In genomic region chr12:49092086-49092815, GRCh38 we compare ENCODE assay signal across 8 cellular contexts. TPM values are rescaled to one million over a fixed set of nuclear protein-coding genes. Genes with fewer than 3 reads are reported as not detected.
DNase-seq lines count a peak whose midpoint lies in the region; ATAC-seq and TF ChIP-seq lines count a peak whose summit lies in the region.

No MANE protein-coding gene starts in this region.

- H3K36me3 ChIP-seq in endodermal cell (ENCODE audit: control insufficient read depth, insufficient read depth, low read length) (peaks cover 9% of the 10 kb centered on the region), thymus (ENCODE audit: control insufficient read depth, insufficient read depth) (peaks cover 9% of the 10 kb centered on the region)

- H3K9me3 ChIP-seq in endodermal cell (ENCODE audit: control insufficient read depth, low read length) (no peaks in the 10 kb centered on the region), thymus (ENCODE audit: control insufficient read depth) (no peaks in the 10 kb centered on the region)

- 8 to 9% methylated on average over 10 to 30 of the region's 32 CpGs for WGBS in endodermal cell (ENCODE audit: insufficient coverage in 1 of 2, insufficient read length in 1 of 2), 2 experiments
- 5% methylated on average over 32 of the region's 32 CpGs for WGBS in thymus

- H3K4me3 ChIP-seq in endodermal cell (ENCODE audit: low read length) (peak overlapping the region; percentile 50), thymus (ENCODE audit: low read length) (peak overlapping the region; percentile 31)

- no peak overlapping the region for H3K27ac Mint-ChIP-seq in endodermal cell
- peak overlapping the region in 2 of 10 donors; percentile 40 to 65 for H3K27ac Mint-ChIP-seq in naive thymus-derived CD8-positive, alpha-beta T cell

- H3K4me1 ChIP-seq in endodermal cell (ENCODE audit: control insufficient read depth, insufficient read depth, low read length) (peaks cover 9% of the 10 kb centered on the region), thymus (ENCODE audit: control insufficient read depth, insufficient read depth, low read length) (peaks cover 16% of the 10 kb centered on the region)

- peak; percentile 41 to 47 for ATAC-seq in naive thymus-derived CD8-positive, alpha-beta T cell
- ATAC-seq in HG03520 (IDR thresholded peaks at IDR 0.05; ENCODE audit: unreplicated experiment): no peak

- no peaks in the 10 kb centered on the region for H3K9me3 Mint-ChIP-seq in endodermal cell
- peaks cover 0 to 2% (median 0%) of the 10 kb centered on the region in 9 donors for H3K9me3 Mint-ChIP-seq in naive thymus-derived CD8-positive, alpha-beta T cell

- peak; percentile 69 for TF ChIP-seq CTCF in endodermal cell (conservative IDR thresholded peaks at IDR 0.05)

- peaks cover 85% of the 10 kb centered on the region for H3K27me3 Mint-ChIP-seq in endodermal cell (ENCODE audit: insufficient read depth)
- H3K27me3 Mint-ChIP-seq in naive thymus-derived CD8-positive, alpha-beta T cell: peaks cover 22 to 70% (median 48%) of the 10 kb centered on the region in 5 donors

- peaks cover 18% of the 10 kb centered on the region for H3K36me3 Mint-ChIP-seq in endodermal cell (ENCODE audit: low read depth)
- peaks cover 0 to 20% (median 4%) of the 10 kb centered on the region in 3 donors for H3K36me3 Mint-ChIP-seq in naive thymus-derived CD8-positive, alpha-beta T cell

- peaks cover 85% of the 10 kb centered on the region for H3K27me3 ChIP-seq in endodermal cell (ENCODE audit: control insufficient read depth, insufficient read depth, low read length, poor library complexity, severe bottlenecking)
- H3K27me3 ChIP-seq in thymus (ENCODE audit: control insufficient read depth, insufficient read depth): peaks cover 64% of the 10 kb centered on the region

- no peak overlapping the region for H3K9ac ChIP-seq in endodermal cell (ENCODE audit: extremely low read depth, low read length, poor library complexity, severe bottlenecking)

- H3K4me1 Mint-ChIP-seq in endodermal cell: peaks cover 18% of the 10 kb centered on the region
- H3K4me1 Mint-ChIP-seq in naive thymus-derived CD8-positive, alpha-beta T cell: peaks cover 24 to 69% (median 58%) of the 10 kb centered on the region in 4 donors

- POLR2A ChIA-PET in naive thymus-derived CD8-positive, alpha-beta T cell (lab: Charles Lee): interaction anchor here (0.7 to 5.2 kb wide), 7 partner anchors 11 to 113 kb away, joined by 3 to 27 read pairs (median 6); partner anchors contain the start of genes LMBR1L, TUBA1A and TUBA1B

- H3K27ac ChIP-seq in endodermal cell (ENCODE audit: low read depth, low read length) (no peak overlapping the region), thymus (ENCODE audit: low read depth) (no peak overlapping the region)

- H3K4me3 Mint-ChIP-seq in endodermal cell: peak overlapping the region; percentile 25
- H3K4me3 Mint-ChIP-seq in naive thymus-derived CD8-positive, alpha-beta T cell: peak overlapping the region in 9 of 10 donors; percentile 35 to 75 (median 58)

- DNase-seq in GF-D8 (lab: John Stamatoyannopoulos, UW) (peak; percentile 33), NCI-H146 treated with DMSO at 0.1 percent for 48 hours (lab: John Stamatoyannopoulos, UW; ENCODE audit: unreplicated experiment) (peak; percentile 24), endodermal cell (peak; percentile 92), NCI-H1092 treated with DMSO at 0.1 percent for 48 hours (lab: John Stamatoyannopoulos, UW) (no peak)
- DNase-seq in activated CD4-positive, alpha-beta T cell treated with anti-CD3 and anti-CD28 coated beads, Interleukin-2, amount 50 U/mL, for 48 hours: peak; percentile 68 to 76
- DNase-seq in naive thymus-derived CD8-positive, alpha-beta T cell: peak in 9 of 10 donors; percentile 31 to 76 (median 49)

RNA-seq across cellular contexts. Expression of gene DHH, which starts 2.4 kb away (rescaled TPM):
- under 1 TPM; 0.15 to 0.51 TPM for total RNA-seq in endodermal cell
- 0.18 TPM for polyA plus RNA-seq in endodermal cell (2013, experiment 1 of 2)
- 0.21 TPM for polyA plus RNA-seq in endodermal cell (2013, experiment 2 of 2)
- under 1 TPM; 0.27 to 0.47 TPM for total RNA-seq in naive thymus-derived CD8-positive, alpha-beta T cell
- not detected for polyA plus RNA-seq in naive thymus-derived CD8-positive, alpha-beta T cell
- 0.21 TPM for polyA plus RNA-seq in thymus

RNA-seq across cellular contexts. Expression of gene LMBR1L, which starts 18.4 kb away (rescaled TPM):
- 10 to 100 TPM; 89.5 to 98.6 TPM for total RNA-seq in endodermal cell
- polyA plus RNA-seq in endodermal cell (2013, experiment 1 of 2): 124 TPM
- 83.6 TPM for polyA plus RNA-seq in endodermal cell (2013, experiment 2 of 2)
- total RNA-seq in naive thymus-derived CD8-positive, alpha-beta T cell: 100 to 1,000 TPM; 253 to 270 TPM
- polyA plus RNA-seq in naive thymus-derived CD8-positive, alpha-beta T cell: 10 to 100 TPM; 34.0 to 45.8 (median 34.6) TPM
- 112 TPM for polyA plus RNA-seq in thymus

RNA-seq across cellular contexts. Expression of gene RHEBL1, which starts 22.5 kb away (rescaled TPM):
- total RNA-seq in endodermal cell: 1 to 10 TPM; 2.5 to 3.2 TPM
- 4.1 TPM for polyA plus RNA-seq in endodermal cell (2013, experiment 1 of 2)
- polyA plus RNA-seq in endodermal cell (2013, experiment 2 of 2): 3.7 TPM
- 1 to 10 TPM; 3.6 to 4.3 TPM for total RNA-seq in naive thymus-derived CD8-positive, alpha-beta T cell
- polyA plus RNA-seq in naive thymus-derived CD8-positive, alpha-beta T cell: 1 to 10 TPM; 3.0 to 3.6 (median 3.4) TPM
- 1.6 TPM for polyA plus RNA-seq in thymus

RNA-seq across cellular contexts. Expression of gene KMT2D, which starts 31.7 kb away (rescaled TPM):
- total RNA-seq in endodermal cell: 100 to 1,000 TPM; 118 to 123 TPM
- polyA plus RNA-seq in endodermal cell (2013, experiment 1 of 2): 30.1 TPM
- 36.6 TPM for polyA plus RNA-seq in endodermal cell (2013, experiment 2 of 2)
- 100 to 1,000 TPM; 130 to 134 TPM for total RNA-seq in naive thymus-derived CD8-positive, alpha-beta T cell
- polyA plus RNA-seq in naive thymus-derived CD8-positive, alpha-beta T cell: 10 to 100 TPM in 2 of 3 donors, 1 to 10 TPM in 1; 1.5 to 28.5 (median 10.5) TPM
- polyA plus RNA-seq in thymus: 37.4 TPM

RNA-seq across cellular contexts. Expression of gene TUBA1B, which starts 38.9 kb away (rescaled TPM):
- 1,000 to 10,000 TPM; 1,474 to 1,587 TPM for total RNA-seq in endodermal cell
- polyA plus RNA-seq in endodermal cell (2013, experiment 1 of 2): 3,020 TPM
- 2,902 TPM for polyA plus RNA-seq in endodermal cell (2013, experiment 2 of 2)
- 100 to 1,000 TPM; 157 to 161 TPM for total RNA-seq in naive thymus-derived CD8-positive, alpha-beta T cell
- polyA plus RNA-seq in naive thymus-derived CD8-positive, alpha-beta T cell: 100 to 1,000 TPM; 277 to 339 (median 333) TPM
- 285 TPM for polyA plus RNA-seq in thymus
